Comparison of ENCODE assay signal across 14 cellular contexts in the genomic region with DNA sequence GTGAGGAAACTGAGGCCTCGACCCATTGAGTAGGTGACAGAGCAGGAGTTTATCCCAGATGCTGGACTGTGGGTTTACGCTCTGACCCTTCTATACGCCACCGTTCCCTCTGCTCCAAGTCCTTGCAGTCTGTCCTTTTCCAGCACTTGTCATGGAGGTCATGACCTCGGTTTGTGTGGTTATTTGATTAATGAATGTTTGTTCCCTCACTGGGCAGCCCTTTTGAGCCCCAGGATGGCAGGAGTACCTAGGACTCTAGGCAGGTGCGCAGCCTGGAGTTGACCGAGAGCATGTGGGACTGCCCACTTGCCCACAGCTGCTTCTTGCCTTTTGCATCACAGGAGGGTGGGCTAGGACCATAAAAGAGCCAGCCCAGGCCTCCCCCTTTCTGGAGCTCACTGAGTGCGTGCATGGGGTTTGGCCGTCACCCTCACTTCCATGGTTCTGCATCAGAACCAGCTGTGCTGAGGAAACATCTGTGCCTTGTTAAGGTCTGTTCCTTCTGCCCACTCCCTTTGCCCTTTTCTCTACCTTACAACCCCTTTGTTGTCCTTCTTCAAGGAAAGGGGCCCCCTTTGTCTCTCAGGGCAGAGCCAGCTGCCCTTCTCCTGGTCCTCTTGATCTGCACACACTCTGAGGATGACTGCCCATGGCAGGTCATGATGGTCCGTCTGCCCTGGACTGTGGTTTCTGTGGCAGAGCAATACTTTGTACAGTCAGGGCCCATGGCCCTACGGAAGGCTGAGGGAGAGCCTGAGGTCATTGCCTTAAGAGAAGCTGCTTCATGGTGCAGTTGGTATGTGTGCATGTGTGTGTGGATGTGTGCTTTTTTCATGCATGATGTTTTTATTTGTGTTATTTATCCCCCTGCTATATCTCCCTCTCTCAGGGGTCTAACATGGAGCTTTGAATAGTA. TPM values are rescaled to one million over a fixed set of nuclear protein-coding genes. Genes with fewer than 3 reads are reported as not detected.
DNase-seq lines count a peak whose midpoint lies in the region; ATAC-seq, FAIRE-seq and TF ChIP-seq lines count a peak whose summit lies in the region.
"Had no signal": no experiment of that assay in that cellular context is flagged by ENCODE, and none has a peak within 500 bp of the region (broad histone marks: within the 10 kb centered on the region; RNA-seq: fewer than 3 reads in every experiment).

No MANE protein-coding gene starts in this region.

- no peaks in the 10 kb centered on the region for H3K27me3 ChIP-seq in pancreas
- H3K27me3 ChIP-seq: stomach had no signal

- H3K27me3 Mint-ChIP-seq in T-cell, result no peaks in the 10 kb centered on the region
- no peaks in the 10 kb centered on the region for H3K27me3 Mint-ChIP-seq in memory B cell

- no peak for TF ChIP-seq RAD21 in A549 (conservative IDR thresholded peaks at IDR 0.05 in 1 of 2, IDR thresholded peaks at IDR 0.05 in 1 of 2)

- intact Hi-C loops in pancreas (cut with DNase I), result no loop called here

- no peak for DNase-seq in A549 (ENCODE audit: low read depth in 1 of 2, low spot score in 1 of 2)
- no peak for DNase-seq in T-cell
- DNase-seq in memory B cell (ENCODE audit: low spot score in 2 of 2), result no peak
- no peak for DNase-seq in pancreas
- no peak for DNase-seq in NCI-H1105 (lab: John Stamatoyannopoulos, UW)
- no peak for DNase-seq in foreskin melanocyte
- DNase-seq in GM19239 (ENCODE audit: insufficient read length, low spot score), result no peak
- DNase-seq: NCI-H2029 treated with DMSO at 0.1 percent for 48 hours, stomach had no signal

- WGBS in A549 (ENCODE audit: missing lambda C conversion rate), result 89% methylated on average over 11 of the region's 11 CpGs
- 88 to 90% methylated on average over 11 of the region's 11 CpGs for WGBS in pancreas, 2 donors

- no peaks in the 10 kb centered on the region for H3K9me3 Mint-ChIP-seq in T-cell
- no peaks in the 10 kb centered on the region for H3K9me3 Mint-ChIP-seq in memory B cell
- H3K9me3 Mint-ChIP-seq: GM23338 had no signal

- ATAC-seq in A549, result peak; percentile 32 to 58; a peak in 3 of 6 replicates
- ATAC-seq in GM19463 (IDR thresholded peaks at IDR 0.05; ENCODE audit: unreplicated experiment), result peak; percentile 29
- ATAC-seq in T-cell (replicated peaks in 1 of 4), result peak in 1 of 4 experiments; percentile 13
- no peak for ATAC-seq in memory B cell (ENCODE audit: low read depth)
- no peak for ATAC-seq in pancreas

- FAIRE-seq in A549 (lab: Jason Lieb, UNC) (no peak), pancreas (lab: Jason Lieb, UNC) (no peak), GM19239 (lab: Jason Lieb, UNC) (no peak)
- FAIRE-seq: frontal cortex had no signal

- H3K27ac Mint-ChIP-seq in T-cell, result peak overlapping the region; percentile 62 to 67
- H3K27ac Mint-ChIP-seq in memory B cell, result peak overlapping the region; percentile 6
- H3K27ac Mint-ChIP-seq: GM23338 had no signal

- H3K27ac ChIP-seq in A549 (peak overlapping the region in 1 of 2 experiments; percentile 20; a peak in 2 of 6 replicates), pancreas (no peak overlapping the region)
- H3K27ac ChIP-seq: HL-60, stomach had no signal

- TF ChIP-seq POLR2A in A549 (IDR thresholded peaks at IDR 0.05; ENCODE audit: low read length), result no peak

- peaks cover 37% of the 10 kb centered on the region for H3K4me1 ChIP-seq in A549
- peaks cover 0 to 4% (median 4%) of the 10 kb centered on the region in 3 donors for H3K4me1 ChIP-seq in pancreas

- no peak for TF ChIP-seq CTCF in A549 (IDR thresholded peaks at IDR 0.05)
- no peak for TF ChIP-seq CTCF in pancreas (IDR thresholded peaks at IDR 0.05)

- no peak overlapping the region for H3K4me3 ChIP-seq in A549
- no peak overlapping the region for H3K4me3 ChIP-seq in pancreas
- H3K4me3 ChIP-seq: GM23338, smooth muscle cell, stomach had no signal

- no peaks in the 10 kb centered on the region for H3K36me3 ChIP-seq in pancreas

- peak overlapping the region in 1 of 3 donors; percentile 24 for H3K4me3 Mint-ChIP-seq in T-cell
- H3K4me3 Mint-ChIP-seq in memory B cell, result no peak overlapping the region
- H3K4me3 Mint-ChIP-seq: GM23338 had no signal

- peaks cover 34% of the 10 kb centered on the region for H3K36me3 Mint-ChIP-seq in T-cell
- peaks cover 23% of the 10 kb centered on the region for H3K36me3 Mint-ChIP-seq in memory B cell

- H3K9me3 ChIP-seq in A549 (no peaks in the 10 kb centered on the region), pancreas (no peaks in the 10 kb centered on the region)
- H3K9me3 ChIP-seq: stomach had no signal

- peak overlapping the region; percentile 14; the same call in 1 of the 3 replicates for H3K4me2 ChIP-seq in A549
- H3K4me2 ChIP-seq: GM23338, smooth muscle cell had no signal

- H3K4me1 Mint-ChIP-seq in T-cell (peaks cover 91 to 95% (median 93%) of the 10 kb centered on the region in 3 donors), memory B cell (peaks cover 44% of the 10 kb centered on the region)

- CTCF ChIA-PET in A549 (lab: Yijun Ruan, JAX), result interaction anchor here (0.7 to 2.4 kb wide), 8 partner anchors 13 to 105 kb away, joined by 3 to 8 read pairs (median 4); no protein-coding TSS in a partner anchor
- CTCF ChIA-PET in T-cell (lab: Charles Lee), result interaction anchor here in 1 of 2 donors (1.2 kb wide), 1 partner anchor 20 kb away, joined by 3 read pairs; no protein-coding TSS in a partner anchor

- POLR2A ChIA-PET in A549 (lab: Yijun Ruan, JAX) (interaction anchor here (0.7 kb wide), 1 partner anchor 100 kb away, joined by 3 read pairs; no protein-coding TSS in a partner anchor), T-cell (lab: Charles Lee) (no interaction called here)

- TF ChIP-seq EP300 in A549 (IDR thresholded peaks at IDR 0.05), result no peak

TF ChIP-seq in A549, 52 proteins besides CTCF, POLR2A, EP300 and RAD21:
- TF ChIP-seq CBX2 (IDR thresholded peaks at IDR 0.05; ENCODE audit: borderline replicate concordance, low read depth), result no peak
- TF ChIP-seq MAFK (IDR thresholded peaks at IDR 0.05; ENCODE audit: partially characterized antibody), result no peak
- no peak for TF ChIP-seq FOXS1 (CRISPR knock-in tag; IDR thresholded peaks at IDR 0.05)
- TF ChIP-seq RFX5 (IDR thresholded peaks at IDR 0.05), result no peak
- no peak for TF ChIP-seq FOSL2 (IDR thresholded peaks at IDR 0.05)
- no peak for TF ChIP-seq FOSL2 (CRISPR knock-in tag; IDR thresholded peaks at IDR 0.05)
- TF ChIP-seq CHD2 (IDR thresholded peaks at IDR 0.05; ENCODE audit: low read length, partially characterized antibody), result no peak
- TF ChIP-seq MYC (IDR thresholded peaks at IDR 0.05; ENCODE audit: borderline replicate concordance, low read length), result no peak
- TF ChIP-seq, protein P1, sequence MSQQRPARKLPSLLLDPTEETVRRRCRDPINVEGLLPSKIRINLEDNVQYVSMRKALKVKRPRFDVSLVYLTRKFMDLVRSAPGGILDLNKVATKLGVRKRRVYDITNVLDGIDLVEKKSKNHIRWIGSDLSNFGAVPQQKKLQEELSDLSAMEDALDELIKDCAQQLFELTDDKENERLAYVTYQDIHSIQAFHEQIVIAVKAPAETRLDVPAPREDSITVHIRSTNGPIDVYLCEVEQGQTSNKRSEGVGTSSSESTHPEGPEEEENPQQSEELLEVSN (IDR thresholded peaks at IDR 0.05; ENCODE audit: borderline replicate concordance, low read depth), result no peak
- TF ChIP-seq HES2 (IDR thresholded peaks at IDR 0.05), result no peak
- no peak for TF ChIP-seq NFE2L2 (conservative IDR thresholded peaks at IDR 0.05; ENCODE audit: low read length)
- TF ChIP-seq NPAS2 (CRISPR knock-in tag; IDR thresholded peaks at IDR 0.05; ENCODE audit: borderline replicate concordance), result no peak
- TF ChIP-seq, protein P2, sequence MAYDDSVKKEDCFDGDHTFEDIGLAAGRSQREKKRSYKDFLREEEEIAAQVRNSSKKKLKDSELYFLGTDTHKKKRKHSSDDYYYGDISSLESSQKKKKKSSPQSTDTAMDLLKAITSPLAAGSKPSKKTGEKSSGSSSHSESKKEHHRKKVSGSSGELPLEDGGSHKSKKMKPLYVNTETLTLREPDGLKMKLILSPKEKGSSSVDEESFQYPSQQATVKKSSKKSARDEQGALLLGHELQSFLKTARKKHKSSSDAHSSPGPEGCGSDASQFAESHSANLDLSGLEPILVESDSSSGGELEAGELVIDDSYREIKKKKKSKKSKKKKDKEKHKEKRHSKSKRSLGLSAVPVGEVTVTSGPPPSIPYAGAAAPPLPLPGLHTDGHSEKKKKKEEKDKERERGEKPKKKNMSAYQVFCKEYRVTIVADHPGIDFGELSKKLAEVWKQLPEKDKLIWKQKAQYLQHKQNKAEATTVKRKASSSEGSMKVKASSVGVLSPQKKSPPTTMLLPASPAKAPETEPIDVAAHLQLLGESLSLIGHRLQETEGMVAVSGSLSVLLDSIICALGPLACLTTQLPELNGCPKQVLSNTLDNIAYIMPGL (CRISPR knock-in tag; IDR thresholded peaks at IDR 0.05; ENCODE audit: borderline replicate concordance), result no peak
- TF ChIP-seq KDM1A (IDR thresholded peaks at IDR 0.05; ENCODE audit: low read depth), result no peak
- no peak for TF ChIP-seq SMC3 (IDR thresholded peaks at IDR 0.05)

RNA-seq across cellular contexts. Expression of gene BMAL1, which starts 38.2 kb away (rescaled TPM):
- 25.2 and 29.2 TPM in 2 replicates for polyA plus RNA-seq in A549 (2011; rRNA removed)
- polyA plus RNA-seq in A549 (2012; cell fraction: cytosol; rRNA removed), result 7.3 and 8.2 TPM in 2 replicates
- 6.5 and 10.4 TPM in 2 replicates for polyA plus RNA-seq in A549 (2012; cell fraction: nucleus; rRNA removed)
- 20.1 to 29.2 TPM (median 28.6 TPM) in 3 replicates for polyA plus RNA-seq in A549 (2017; fragmentation: RNase III; extraction: RNeasy Plus Mini Kit Qiagen cat#74134 plus additional on column Dnase treatment)
- 22.2 and 40.0 TPM in 2 replicates for polyA minus RNA-seq in A549 (2011; rRNA and poly(A)+ RNA removed)
- total RNA-seq in T-cell, result 10 to 100 TPM; 67.9 to 99.2 (median 72.1) TPM
- 10 to 100 TPM in 5 of 6 donors, 1 to 10 TPM in 1; 6.1 to 17.3 (median 13.9) TPM for total RNA-seq in pancreas
- 10 to 100 TPM in 1 of 2 donors, 1 to 10 TPM in 1; 9.5 to 11.0 TPM for polyA plus RNA-seq in pancreas

Comparison
In these comparisons a context has a peak if more than half of its experiments do, and no peak if none do; other contexts are left out.
1. ATAC-seq: peak in A549 (2 of 2) and GM19463 (single experiment); none in memory B cell (single experiment) and pancreas (0 of 4).